ENCODE assay signal across 18 cellular contexts in genomic region chr13:30072818-30073186, GRCh38.
A peak's percentile ranks its signal among the peaks of the same experiment; 100 is the strongest.
DNase-seq lines count a peak whose midpoint lies in the region; ATAC-seq and TF ChIP-seq lines count a peak whose summit lies in the region.
"Had no signal": no experiment of that assay in that cellular context is flagged by ENCODE, and none has a peak within 500 bp of the region (broad histone marks: within the 10 kb centered on the region; RNA-seq: fewer than 3 reads in every experiment).

No MANE protein-coding gene starts in this region.

- H3K4me1 ChIP-seq in body of pancreas (peaks cover 20% of the 10 kb centered on the region), hepatocyte (ENCODE audit: insufficient read depth) (peaks cover 5% of the 10 kb centered on the region), parathyroid adenoma (peaks cover 4% of the 10 kb centered on the region), upper lobe of left lung (no peaks in the 10 kb centered on the region), right cardiac atrium (ENCODE audit: control insufficient read depth, insufficient read depth, low read length) (no peaks in the 10 kb centered on the region)

- TF ChIP-seq POLR2A in body of pancreas (IDR thresholded peaks at IDR 0.05) (no peak), upper lobe of left lung (IDR thresholded peaks at IDR 0.05) (no peak)

- H2AFZ ChIP-seq in hepatocyte (no peak overlapping the region), parathyroid adenoma (no peak overlapping the region)

- TF ChIP-seq CTCF in body of pancreas (IDR thresholded peaks at IDR 0.05) (no peak), hepatocyte (IDR thresholded peaks at IDR 0.05; ENCODE audit: poor library complexity) (no peak), parathyroid adenoma (IDR thresholded peaks at IDR 0.05) (no peak), upper lobe of left lung (IDR thresholded peaks at IDR 0.05) (no peak)

- no peak overlapping the region for H3K4me3 ChIP-seq in body of pancreas
- no peak overlapping the region for H3K4me3 ChIP-seq in hepatocyte
- H3K4me3 ChIP-seq in parathyroid adenoma (ENCODE audit: low read depth, low read length) = no peak overlapping the region
- no peak overlapping the region for H3K4me3 ChIP-seq in upper lobe of left lung
- H3K4me3 ChIP-seq in right cardiac atrium (ENCODE audit: low read length) = no peak overlapping the region

- no peak overlapping the region for H3K9ac ChIP-seq in parathyroid adenoma
- H3K9ac ChIP-seq: KMS-11 had no signal

- TF ChIP-seq EP300 in upper lobe of left lung (IDR thresholded peaks at IDR 0.05) = no peak

- H3K27me3 ChIP-seq in body of pancreas (no peaks in the 10 kb centered on the region), hepatocyte (no peaks in the 10 kb centered on the region), parathyroid adenoma (ENCODE audit: control insufficient read depth, insufficient read depth, low read length) (no peaks in the 10 kb centered on the region), upper lobe of left lung (no peaks in the 10 kb centered on the region), right cardiac atrium (ENCODE audit: control insufficient read depth, insufficient read depth) (no peaks in the 10 kb centered on the region)

- 13 to 35% methylated on average over 2 of the region's 2 CpGs for WGBS in body of pancreas, 2 donors
- 64% methylated on average over 2 of the region's 2 CpGs for WGBS in hepatocyte (ENCODE audit: low lambda C conversion rate, missing lambda C conversion rate)
- 61 to 68% methylated on average over 2 of the region's 2 CpGs for WGBS in upper lobe of left lung, 2 donors
- 67% methylated on average over 2 of the region's 2 CpGs for WGBS in right cardiac atrium

- H4K20me1 ChIP-seq in hepatocyte (ENCODE audit: insufficient read depth, poor library complexity, severe bottlenecking) = no peaks in the 10 kb centered on the region

- no peaks in the 10 kb centered on the region for H3K9me2 ChIP-seq in hepatocyte (replicated peaks; ENCODE audit: insufficient read depth)

- no peaks in the 10 kb centered on the region for H3K36me3 ChIP-seq in body of pancreas (replicated peaks in 1 of 2; ENCODE audit: insufficient read depth in 1 of 2, low read depth in 2 of 2)
- no peaks in the 10 kb centered on the region for H3K36me3 ChIP-seq in hepatocyte (replicated peaks; ENCODE audit: insufficient read depth, low read depth)
- no peaks in the 10 kb centered on the region for H3K36me3 ChIP-seq in parathyroid adenoma (ENCODE audit: control insufficient read depth, insufficient read depth, low read length)
- H3K36me3 ChIP-seq in upper lobe of left lung = no peaks in the 10 kb centered on the region

- peak overlapping the region; percentile 74 to 87 (median 80) for H3K27ac ChIP-seq in body of pancreas
- H3K27ac ChIP-seq in hepatocyte = peak overlapping the region; percentile 93
- H3K27ac ChIP-seq in parathyroid adenoma = no peak overlapping the region
- peak overlapping the region in 1 of 4 donors; percentile 32 for H3K27ac ChIP-seq in upper lobe of left lung
- H3K27ac ChIP-seq in right cardiac atrium (ENCODE audit: low read length) = no peak overlapping the region
- H3K27ac ChIP-seq: KMS-11, RWPE1 had no signal

- H3K9me3 ChIP-seq in body of pancreas (no peaks in the 10 kb centered on the region), hepatocyte (ENCODE audit: low read depth) (no peaks in the 10 kb centered on the region), parathyroid adenoma (ENCODE audit: control insufficient read depth, low read length) (no peaks in the 10 kb centered on the region), upper lobe of left lung (no peaks in the 10 kb centered on the region), right cardiac atrium (ENCODE audit: control insufficient read depth, low read length) (no peaks in the 10 kb centered on the region)

- DNase-seq in body of pancreas = no peak
- DNase-seq in hepatocyte (ENCODE audit: low spot score) = no peak
- DNase-seq in upper lobe of left lung = no peak
- DNase-seq in stimulated activated naive CD4-positive, alpha-beta T cell treated with Interleukin-2 at 50 U/mL for 16 hours (lab: John Stamatoyannopoulos, UW) = no peak
- no peak for DNase-seq in right cardiac atrium
- no peak for DNase-seq in DMS153 (lab: John Stamatoyannopoulos, UW)
- DNase-seq: CD4-positive, CD25-positive, alpha-beta regulatory T cell; COR-L47; GDM1; H9; NCI-H1417; NCI-H187; NCI-H226; NCI-H526 had no signal

- H3K4me2 ChIP-seq in hepatocyte (no peak overlapping the region), parathyroid adenoma (ENCODE audit: low read length) (peak overlapping the region; percentile 28)
- H3K4me2 ChIP-seq: KMS-11 had no signal

- no peaks in the 10 kb centered on the region for H3K79me2 ChIP-seq in hepatocyte
- no peaks in the 10 kb centered on the region for H3K79me2 ChIP-seq in parathyroid adenoma

- ATAC-seq in body of pancreas (peak; percentile 38), upper lobe of left lung (ENCODE audit: low FRiP score in 2 of 2) (peak; percentile 10 to 17), right cardiac atrium (no peak)
- ATAC-seq: PC-3 had no signal

- intact Hi-C loops in body of pancreas (cut with DNase I) (no loop called here), right cardiac atrium (cut with DNase I) (no loop called here)

Comparison
In these comparisons a context has a peak if more than half of its experiments do, and no peak if none do; other contexts are left out.
1. ATAC-seq: peak in body of pancreas (single experiment) and upper lobe of left lung (2 of 2); none in right cardiac atrium (0 of 2).
2. H3K27ac ChIP-seq: peak in body of pancreas (4 of 4) and hepatocyte (single experiment); none in parathyroid adenoma (single experiment) and right cardiac atrium (single experiment).